In the genomic region with DNA sequence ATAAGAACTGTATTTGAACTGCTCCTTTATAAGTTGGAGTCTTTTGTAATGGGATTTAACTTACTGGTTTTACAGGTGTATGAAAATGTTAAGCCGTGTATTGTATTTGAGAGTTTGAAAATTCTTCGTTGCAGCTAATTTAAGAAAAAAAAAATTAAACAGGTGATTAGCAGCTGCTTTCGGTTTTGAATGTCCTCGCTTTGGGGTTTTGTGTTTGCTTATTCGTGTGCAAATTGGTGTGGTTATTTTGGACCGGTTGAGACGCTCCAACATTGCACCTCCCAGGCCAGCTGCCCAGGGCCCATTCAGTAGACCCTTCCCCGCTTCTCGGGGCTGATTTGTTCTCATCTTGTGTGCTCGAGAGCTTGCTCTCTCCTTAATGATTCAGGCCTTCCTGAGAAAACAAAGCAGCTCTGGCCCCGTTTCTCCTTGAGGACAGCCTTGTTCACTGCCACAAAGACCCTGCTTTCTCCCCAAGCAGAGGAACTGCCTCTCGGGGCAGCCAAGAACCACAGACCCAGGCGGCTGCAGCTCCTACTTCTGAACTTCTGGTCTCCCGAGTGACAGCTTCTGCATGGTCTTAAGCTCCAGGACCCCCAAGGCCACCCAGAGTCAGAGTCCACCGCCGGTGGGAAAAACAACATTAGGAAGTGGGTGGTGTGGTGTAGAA, we compare ENCODE assay signal across 9 cellular contexts.
DNase-seq lines count a peak whose midpoint lies in the region; ATAC-seq and TF ChIP-seq lines count a peak whose summit lies in the region.
"Had no signal": no experiment of that assay in that cellular context is flagged by ENCODE, and none has a peak within 500 bp of the region (broad histone marks: within the 10 kb centered on the region; RNA-seq: fewer than 3 reads in every experiment).

No MANE protein-coding gene starts in this region.

- peak overlapping the region; percentile 45 for H3K4me3 ChIP-seq in GM12864 (ENCODE audit: low read depth, low read length)
- H3K4me3 ChIP-seq: K562 had no signal

- TF ChIP-seq CTCF in GM12864 (IDR thresholded peaks at IDR 0.05; ENCODE audit: low read depth, low read length, missing control alignments), result no peak

- ATAC-seq in GM21447 (IDR thresholded peaks at IDR 0.05; ENCODE audit: unreplicated experiment), result peak; percentile 39
- no peak for ATAC-seq in stimulated activated naive CD8-positive, alpha-beta T cell treated with anti-CD3 and anti-CD28 coated beads, Interleukin-15, amount 100 ng/mL, for 72 hours
- ATAC-seq: K562 had no signal

- intact Hi-C loops in head of caudate nucleus (cut with DNase I), result no loop called here

- H3K9me3 Mint-ChIP-seq in stimulated activated naive CD8-positive, alpha-beta T cell treated with anti-CD3 and anti-CD28 coated beads, Interleukin-15, amount 100 ng/mL, for 72 hours, result no peaks in the 10 kb centered on the region

- H3K4me3 Mint-ChIP-seq in stimulated activated naive CD8-positive, alpha-beta T cell treated with anti-CD3 and anti-CD28 coated beads, Interleukin-15, amount 100 ng/mL, for 72 hours, result peak overlapping the region; percentile 49 to 62

- peaks cover 68% of the 10 kb centered on the region for H3K4me1 Mint-ChIP-seq in stimulated activated naive CD8-positive, alpha-beta T cell treated with anti-CD3 and anti-CD28 coated beads, Interleukin-15, amount 100 ng/mL, for 72 hours

- no peaks in the 10 kb centered on the region for H3K27me3 Mint-ChIP-seq in stimulated activated naive CD8-positive, alpha-beta T cell treated with anti-CD3 and anti-CD28 coated beads, Interleukin-15, amount 100 ng/mL, for 72 hours

- peak overlapping the region in 1 of 2 donors; percentile 10 for H3K27ac Mint-ChIP-seq in stimulated activated naive CD8-positive, alpha-beta T cell treated with anti-CD3 and anti-CD28 coated beads, Interleukin-15, amount 100 ng/mL, for 72 hours

- DNase-seq in GM12864 (ENCODE audit: low read depth) (peak; percentile 63), NAMALWA (ENCODE audit: low spot score) (peak; percentile 84), head of caudate nucleus (peak in 31 of 42 donors; percentile 12 to 78 (median 40)), SKM-1 (lab: John Stamatoyannopoulos, UW; ENCODE audit: unreplicated experiment) (no peak), islet precursor cell (no peak), cerebellum (ENCODE audit: low spot score) (no peak)
- no peak for DNase-seq in stimulated activated naive CD8-positive, alpha-beta T cell treated with anti-CD3 and anti-CD28 coated beads, Interleukin-15, amount 100 ng/mL, for 72 hours

Comparison
In these comparisons a context has a peak if more than half of its experiments do, and no peak if none do; other contexts are left out.
1. DNase-seq: peak in GM12864 (single experiment), NAMALWA (single experiment) and head of caudate nucleus (31 of 42); none in stimulated activated naive CD8-positive, alpha-beta T cell treated with anti-CD3 and anti-CD28 coated beads, Interleukin-15, amount 100 ng/mL, for 72 hours (0 of 2), SKM-1 (single experiment), islet precursor cell (single experiment) and cerebellum (single experiment).